1 cellular context compared by ENCODE assay signal in the genomic region with DNA sequence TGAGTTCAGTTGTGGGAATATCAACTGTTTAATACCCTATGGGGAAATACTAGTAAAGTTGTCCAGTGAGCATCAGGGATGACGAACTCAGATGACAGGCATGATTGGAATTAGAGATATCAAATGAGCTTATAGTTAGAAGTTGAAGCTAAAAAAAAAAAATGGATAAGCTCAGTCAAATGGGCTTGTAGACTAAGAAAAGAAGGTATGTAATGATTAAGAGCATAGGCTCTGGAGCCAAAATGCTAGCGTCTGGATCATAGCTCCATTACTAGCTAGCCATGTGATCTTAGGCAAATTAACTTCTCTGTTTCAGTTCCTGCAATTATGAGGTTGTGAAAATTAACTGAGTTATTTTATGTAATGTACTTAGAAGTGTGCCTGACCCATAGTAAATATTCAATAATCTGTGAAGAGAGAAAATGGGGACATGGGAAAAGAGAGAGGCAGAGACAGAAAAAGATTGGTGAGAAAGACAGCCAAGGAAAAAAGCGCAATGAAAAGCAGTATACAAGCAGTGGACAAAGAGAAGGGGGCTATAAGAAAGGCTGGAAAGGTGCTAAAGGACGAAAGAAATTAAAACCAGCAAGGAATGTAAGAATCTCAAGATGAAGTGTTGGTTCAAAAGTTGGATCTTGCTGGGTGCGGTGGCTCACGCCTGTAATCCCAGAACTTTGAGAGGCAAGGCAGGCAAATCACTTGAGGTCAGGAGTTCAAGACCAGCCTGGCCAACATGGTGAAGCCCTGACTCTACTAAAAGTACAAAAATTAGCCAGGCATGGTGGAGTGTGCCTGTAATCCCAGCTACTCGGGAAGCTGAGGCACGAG.
TF ChIP-seq lines count a peak whose summit lies in the region.

No MANE protein-coding gene starts in this region.

TF ChIP-seq in SK-N-SH, 30 proteins besides CTCF, POLR2A, EP300 and RAD21 (continued from another document):
- peak; percentile 92 for TF ChIP-seq FOSL2 (IDR thresholded peaks at IDR 0.05; ENCODE audit: borderline replicate concordance, low read depth)
- no peak for TF ChIP-seq GATA2 (CRISPR knock-in tag; IDR thresholded peaks at IDR 0.05)
- no peak for TF ChIP-seq SMC3 (IDR thresholded peaks at IDR 0.05; ENCODE audit: low read depth, low read length)
- TF ChIP-seq, protein P1, sequence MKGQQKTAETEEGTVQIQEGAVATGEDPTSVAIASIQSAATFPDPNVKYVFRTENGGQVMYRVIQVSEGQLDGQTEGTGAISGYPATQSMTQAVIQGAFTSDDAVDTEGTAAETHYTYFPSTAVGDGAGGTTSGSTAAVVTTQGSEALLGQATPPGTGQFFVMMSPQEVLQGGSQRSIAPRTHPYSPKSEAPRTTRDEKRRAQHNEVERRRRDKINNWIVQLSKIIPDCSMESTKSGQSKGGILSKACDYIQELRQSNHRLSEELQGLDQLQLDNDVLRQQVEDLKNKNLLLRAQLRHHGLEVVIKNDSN (IDR thresholded peaks at IDR 0.05; ENCODE audit: borderline replicate concordance, low read depth): peak; percentile 48; the same call in 1 of the 2 replicates
- TF ChIP-seq, protein P2, sequence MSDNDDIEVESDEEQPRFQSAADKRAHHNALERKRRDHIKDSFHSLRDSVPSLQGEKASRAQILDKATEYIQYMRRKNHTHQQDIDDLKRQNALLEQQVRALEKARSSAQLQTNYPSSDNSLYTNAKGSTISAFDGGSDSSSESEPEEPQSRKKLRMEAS (IDR thresholded peaks at IDR 0.05; ENCODE audit: low read depth): peak; percentile 45; the same call in 1 of the 2 replicates
- TF ChIP-seq TCF12 (IDR thresholded peaks at IDR 0.05): peak; percentile 89
- TF ChIP-seq, protein P3, sequence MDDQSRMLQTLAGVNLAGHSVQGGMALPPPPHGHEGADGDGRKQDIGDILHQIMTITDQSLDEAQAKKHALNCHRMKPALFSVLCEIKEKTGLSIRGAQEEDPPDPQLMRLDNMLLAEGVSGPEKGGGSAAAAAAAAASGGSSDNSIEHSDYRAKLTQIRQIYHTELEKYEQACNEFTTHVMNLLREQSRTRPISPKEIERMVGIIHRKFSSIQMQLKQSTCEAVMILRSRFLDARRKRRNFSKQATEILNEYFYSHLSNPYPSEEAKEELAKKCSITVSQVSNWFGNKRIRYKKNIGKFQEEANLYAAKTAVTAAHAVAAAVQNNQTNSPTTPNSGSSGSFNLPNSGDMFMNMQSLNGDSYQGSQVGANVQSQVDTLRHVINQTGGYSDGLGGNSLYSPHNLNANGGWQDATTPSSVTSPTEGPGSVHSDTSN (IDR thresholded peaks at IDR 0.05): peak; percentile 85
TF ChIP-seq in SK-N-SH: peak in this region for 11.
